Comparison of ENCODE assay signal across 28 cellular contexts in genomic region chr1:16241116-16241763, GRCh38. TPM values are rescaled to one million over a fixed set of nuclear protein-coding genes. Genes with fewer than 3 reads are reported as not detected.
DNase-seq lines count a peak whose midpoint lies in the region; ATAC-seq and TF ChIP-seq lines count a peak whose summit lies in the region.
"Had no signal": no experiment of that assay in that cellular context is flagged by ENCODE, and none has a peak within 500 bp of the region (broad histone marks: within the 10 kb centered on the region; RNA-seq: fewer than 3 reads in every experiment).

No MANE protein-coding gene starts in this region.

- no peaks in the 10 kb centered on the region for H3K9me3 ChIP-seq in sigmoid colon
- H3K9me3 ChIP-seq in gastrocnemius medialis, result no peaks in the 10 kb centered on the region
- H3K9me3 ChIP-seq in esophagus muscularis mucosa, result no peaks in the 10 kb centered on the region
- H3K9me3 ChIP-seq: neutrophil, testis, uterus had no signal

- TF ChIP-seq CTCF in brain (conservative IDR thresholded peaks at IDR 0.05) (no peak), sigmoid colon (IDR thresholded peaks at IDR 0.05) (no peak), gastrocnemius medialis (IDR thresholded peaks at IDR 0.05 in 4 of 5, conservative IDR thresholded peaks at IDR 0.05 in 1 of 5) (no peak), esophagus muscularis mucosa (IDR thresholded peaks at IDR 0.05) (no peak)

- no peak overlapping the region for H3K4me3 Mint-ChIP-seq in brain
- H3K4me3 Mint-ChIP-seq: activated naive CD8-positive, alpha-beta T cell treated with anti-CD3 and anti-CD28 coated beads, Interleukin-2, amount 10 ng/mL, durations not matched to agents 7 days and 5 days; CD14-positive monocyte; immature natural killer cell; stimulated activated naive B cell treated with anti-CD40 and anti-IgM and Interleukin-4, amounts not matched to agents 10 μg/mL and 1 μg/mL and 100 μg/mL, for 72 hours had no signal

- intact Hi-C loops in sigmoid colon (cut with DNase I) (loop anchor here (5.0 kb wide), 1 partner anchor 54 kb away; no protein-coding TSS in a partner anchor), gastrocnemius medialis (cut with DNase I; ENCODE audit: low total_unique reads) (loop anchor here (5.0 kb wide), 1 partner anchor 54 kb away; no protein-coding TSS in a partner anchor), esophagus muscularis mucosa (cut with DNase I) (no loop called here)

- peaks cover 45% of the 10 kb centered on the region for H3K4me1 Mint-ChIP-seq in brain

- H3K36me3 ChIP-seq in sigmoid colon, result peaks cover 0 to 8% (median under 1%) of the 10 kb centered on the region in 4 donors
- no peaks in the 10 kb centered on the region for H3K36me3 ChIP-seq in gastrocnemius medialis
- peaks cover 0 to 9% (median 4%) of the 10 kb centered on the region in 4 donors for H3K36me3 ChIP-seq in esophagus muscularis mucosa
- H3K36me3 ChIP-seq: uterus had no signal

- no peak overlapping the region for H3K4me3 ChIP-seq in sigmoid colon
- H3K4me3 ChIP-seq in gastrocnemius medialis, result no peak overlapping the region
- H3K4me3 ChIP-seq in esophagus muscularis mucosa, result no peak overlapping the region
- H3K4me3 ChIP-seq: GM23248, testis, uterus had no signal

- in situ Hi-C loops in gastrocnemius medialis (cut with MboI; ENCODE audit: low sequenced_read_pairs in 4 of 4), result loop anchor here in 2 of 4 donors (5.0 to 25.0 kb wide), 2 partner anchors 121 to 126 kb away; partner anchors contain the start of genes SZRD1 (in 2 of the 2) and FBXO42 (in 1 of the 2)

- peak overlapping the region; percentile 41 to 83 (median 45) for H3K27ac Mint-ChIP-seq in brain
- H3K27ac Mint-ChIP-seq: activated naive CD8-positive, alpha-beta T cell treated with anti-CD3 and anti-CD28 coated beads, Interleukin-2, amount 10 ng/mL, durations not matched to agents 7 days and 5 days; progenitor cell of endocrine pancreas; stimulated activated naive B cell treated with anti-CD40 and anti-IgM and Interleukin-4, amounts not matched to agents 10 μg/mL and 1 μg/mL and 100 μg/mL, for 72 hours had no signal

- H3K27me3 ChIP-seq in sigmoid colon (no peaks in the 10 kb centered on the region), gastrocnemius medialis (no peaks in the 10 kb centered on the region), esophagus muscularis mucosa (no peaks in the 10 kb centered on the region)
- H3K27me3 ChIP-seq: neutrophil, testis, uterus had no signal

- WGBS in sigmoid colon, 2 donors, result 85 to 86% methylated on average over 10 of the region's 10 CpGs
- 72% methylated on average over 8 of the region's 10 CpGs for WGBS in esophagus muscularis mucosa

- H3K27ac ChIP-seq in sigmoid colon, result no peak overlapping the region
- H3K27ac ChIP-seq in gastrocnemius medialis, result no peak overlapping the region
- no peak overlapping the region for H3K27ac ChIP-seq in esophagus muscularis mucosa (replicated peaks in 1 of 4)
- H3K27ac ChIP-seq: GM23248, neutrophil, testis, uterus had no signal

- TF ChIP-seq EP300 in sigmoid colon (IDR thresholded peaks at IDR 0.05) (no peak), esophagus muscularis mucosa (IDR thresholded peaks at IDR 0.05) (no peak)

- H3K4me1 ChIP-seq in sigmoid colon, result peaks cover 0 to 21% (median 17%) of the 10 kb centered on the region in 4 donors
- peaks cover 7 to 12% of the 10 kb centered on the region in 2 donors for H3K4me1 ChIP-seq in gastrocnemius medialis
- peaks cover 26 to 35% (median 35%) of the 10 kb centered on the region in 4 donors for H3K4me1 ChIP-seq in esophagus muscularis mucosa

- no peak for TF ChIP-seq POLR2A in sigmoid colon (IDR thresholded peaks at IDR 0.05)
- TF ChIP-seq POLR2A in gastrocnemius medialis (IDR thresholded peaks at IDR 0.05), result no peak
- TF ChIP-seq POLR2A in esophagus muscularis mucosa (IDR thresholded peaks at IDR 0.05; ENCODE audit: low read depth), result no peak

- DNase-seq in NCI-H1092 treated with DMSO at 0.1 percent for 48 hours (lab: John Stamatoyannopoulos, UW) (peak; percentile 43), NCI-H1092 (lab: John Stamatoyannopoulos, UW) (no peak), NCI-H345 (lab: John Stamatoyannopoulos, UW) (peak; percentile 29), sigmoid colon (peak; percentile 43), gastrocnemius medialis (no peak), esophagus muscularis mucosa (ENCODE audit: extremely low spot score) (no peak)
- DNase-seq: 8988T; activated gamma-delta T cell; activated naive CD8-positive, alpha-beta T cell treated with anti-CD3 and anti-CD28 coated beads, Interleukin-2, amount 10 ng/mL, durations not matched to agents 7 days and 5 days; Calu3; caudate nucleus; dermis blood vessel endothelial cell; GM23248; hypothalamus; immature natural killer cell; mesenchymal stem cell; NCI-H1105; NCI-H2081; NCI-H82; RPMI8226; stimulated activated naive B cell treated with anti-CD40 and anti-IgM and Interleukin-4, amounts not matched to agents 10 μg/mL and 1 μg/mL and 100 μg/mL, for 72 hours; testis; uterus had no signal

- no peaks in the 10 kb centered on the region for H3K36me3 Mint-ChIP-seq in brain
- H3K36me3 Mint-ChIP-seq: activated naive CD8-positive, alpha-beta T cell treated with anti-CD3 and anti-CD28 coated beads, Interleukin-2, amount 10 ng/mL, durations not matched to agents 7 days and 5 days; immature natural killer cell had no signal

- ATAC-seq in gastrocnemius medialis, result no peak
- no peak for ATAC-seq in GM21717 (IDR thresholded peaks at IDR 0.05; ENCODE audit: unreplicated experiment)
- ATAC-seq: stimulated activated naive B cell treated with anti-CD40 and anti-IgM and Interleukin-4, amounts not matched to agents 10 μg/mL and 1 μg/mL and 100 μg/mL, for 72 hours had no signal

- peaks cover 0 to 2% (median 0%) of the 10 kb centered on the region in 5 experiments for H3K9me3 Mint-ChIP-seq in brain
- H3K9me3 Mint-ChIP-seq: activated naive CD8-positive, alpha-beta T cell treated with anti-CD3 and anti-CD28 coated beads, Interleukin-2, amount 10 ng/mL, durations not matched to agents 7 days and 5 days; CD14-positive monocyte; immature natural killer cell; stimulated activated naive B cell treated with anti-CD40 and anti-IgM and Interleukin-4, amounts not matched to agents 10 μg/mL and 1 μg/mL and 100 μg/mL, for 72 hours had no signal

- H3K27me3 Mint-ChIP-seq in brain, result no peaks in the 10 kb centered on the region
- H3K27me3 Mint-ChIP-seq: activated naive CD8-positive, alpha-beta T cell treated with anti-CD3 and anti-CD28 coated beads, Interleukin-2, amount 10 ng/mL, durations not matched to agents 7 days and 5 days; progenitor cell of endocrine pancreas; stimulated activated naive B cell treated with anti-CD40 and anti-IgM and Interleukin-4, amounts not matched to agents 10 μg/mL and 1 μg/mL and 100 μg/mL, for 72 hours had no signal

RNA-seq across cellular contexts. Expression of gene CPLANE2, which starts 4.3 kb away (rescaled TPM):
- polyA plus RNA-seq in brain (ENCODE audit: insufficient read depth, low read depth, low replicate concordance) (17.4 TPM), sigmoid colon (1 to 10 TPM; 3.7 to 7.4 (median 6.0) TPM)
- total RNA-seq in sigmoid colon (1 to 10 TPM; 2.5 to 7.1 (median 3.2) TPM), gastrocnemius medialis (1 to 10 TPM in 3 of 4 donors, under 1 TPM in 1; 0.46 to 6.3 (median 3.1) TPM), esophagus muscularis mucosa (10 to 100 TPM in 2 of 4 donors, 1 to 10 TPM in 2; 7.5 to 26.0 (median 12.2) TPM)

RNA-seq across cellular contexts. Expression of gene ARHGEF19, which starts 28.8 kb away (rescaled TPM):
- 33.6 TPM for polyA plus RNA-seq in brain (ENCODE audit: insufficient read depth, low read depth, low replicate concordance)
- 1 to 10 TPM in 3 of 4 donors, not detected in 1; 2.5 to 4.4 (median 3.6) TPM for total RNA-seq in sigmoid colon
- polyA plus RNA-seq in sigmoid colon, result 10 to 100 TPM in 1 of 3 donors, 1 to 10 TPM in 2; 2.5 to 10.8 (median 7.2) TPM
- total RNA-seq in gastrocnemius medialis, result 1 to 10 TPM in 3 of 4 donors, under 1 TPM in 1; 0.68 to 3.0 (median 2.3) TPM
- 1 to 10 TPM; 3.3 to 4.6 (median 3.9) TPM for total RNA-seq in esophagus muscularis mucosa

Comparison
In these comparisons a context has a peak if more than half of its experiments do, and no peak if none do; other contexts are left out.
1. DNase-seq: peak in NCI-H1092 treated with DMSO at 0.1 percent for 48 hours (single experiment), NCI-H345 (single experiment) and sigmoid colon (single experiment); none in NCI-H1092 (single experiment), gastrocnemius medialis (0 of 2) and esophagus muscularis mucosa (single experiment).